In genomic region chrX:44897539-44897938, GRCh38 we compare ENCODE assay signal across 23 cellular contexts. TPM values are rescaled to one million over a fixed set of nuclear protein-coding genes. Genes with fewer than 3 reads are reported as not detected.
DNase-seq lines count a peak whose midpoint lies in the region; ATAC-seq and TF ChIP-seq lines count a peak whose summit lies in the region.
"Had no signal": no experiment of that assay in that cellular context is flagged by ENCODE, and none has a peak within 500 bp of the region (broad histone marks: within the 10 kb centered on the region; RNA-seq: fewer than 3 reads in every experiment).

No MANE protein-coding gene starts in this region.

- no peak overlapping the region for H3K9ac ChIP-seq in SK-N-SH

- ATAC-seq in stimulated activated memory B cell treated with anti-CD40 and anti-IgM and Interleukin-4, amounts not matched to agents 10 μg/mL and 1 μg/mL and 100 μg/mL, for 72 hours, result no peak

- H3K36me3 ChIP-seq in SK-N-SH (replicated peaks in 1 of 2; ENCODE audit: control insufficient read depth in 1 of 2, insufficient read depth in 2 of 2, low read length in 1 of 2), result peaks cover 0 to 8% of the 10 kb centered on the region in 2 experiments
- H3K36me3 ChIP-seq: MG63 had no signal

- no peak for DNase-seq in activated T-cell treated with anti-CD3 and anti-CD28 coated beads, Interleukin-2, amount 50 U/mL, for 24 hours
- no peak for DNase-seq in activated T-cell treated with anti-CD3 and anti-CD28 coated beads, Interleukin-2, amount 50 U/mL, for 48 hours
- DNase-seq in NAMALWA (ENCODE audit: low spot score) (peak; percentile 42), kidney tubule cell (ENCODE audit: low spot score) (peak; percentile 47), cerebellar nuclear complex (lab: John Stamatoyannopoulos, UW) (no peak), SK-N-SH (no peak), NCI-H345 treated with DMSO at 0.1 percent for 48 hours (lab: John Stamatoyannopoulos, UW; ENCODE audit: unreplicated experiment) (no peak)
- DNase-seq: 8988T; Calu3; CD4-positive, alpha-beta memory T cell; EL; Karpas-422; MG63; NCI-H1092 treated with DMSO at 0.1 percent for 48 hours; NCI-H1694; NCI-H2081 treated with DMSO at 0.1 percent for 48 hours; NCI-H510A; NCI-H748 treated with DMSO at 0.1 percent for 48 hours; SHP77 had no signal

- peaks cover 63% of the 10 kb centered on the region for H4K20me1 ChIP-seq in SK-N-SH (ENCODE audit: insufficient read depth)

- H3K4me3 Mint-ChIP-seq in activated T-cell treated with anti-CD3 and anti-CD28 coated beads, Interleukin-2, amount 50 U/mL, for 24 hours, result no peak overlapping the region
- no peak overlapping the region for H3K4me3 Mint-ChIP-seq in stimulated activated memory B cell treated with anti-CD40 and anti-IgM and Interleukin-4, amounts not matched to agents 10 μg/mL and 1 μg/mL and 100 μg/mL, for 72 hours

- 95% methylated on average over 2 of the region's 2 CpGs for WGBS in SK-N-SH (ENCODE audit: low lambda C conversion rate)

- H3K9me2 ChIP-seq in SK-N-SH, result no peaks in the 10 kb centered on the region

- H3K27ac Mint-ChIP-seq in activated T-cell treated with anti-CD3 and anti-CD28 coated beads, Interleukin-2, amount 50 U/mL, for 24 hours, result peak overlapping the region; percentile 29
- H3K27ac Mint-ChIP-seq in stimulated activated memory B cell treated with anti-CD40 and anti-IgM and Interleukin-4, amounts not matched to agents 10 μg/mL and 1 μg/mL and 100 μg/mL, for 72 hours, result peak overlapping the region; percentile 76

- H3K27me3 ChIP-seq in SK-N-SH (ENCODE audit: insufficient read depth), result no peaks in the 10 kb centered on the region
- H3K27me3 ChIP-seq: MG63 had no signal

- no peaks in the 10 kb centered on the region for H3K27me3 Mint-ChIP-seq in activated T-cell treated with anti-CD3 and anti-CD28 coated beads, Interleukin-2, amount 50 U/mL, for 24 hours
- H3K27me3 Mint-ChIP-seq in stimulated activated memory B cell treated with anti-CD40 and anti-IgM and Interleukin-4, amounts not matched to agents 10 μg/mL and 1 μg/mL and 100 μg/mL, for 72 hours, result no peaks in the 10 kb centered on the region
- H3K27me3 Mint-ChIP-seq: CD4-positive, alpha-beta memory T cell had no signal

- CTCF ChIA-PET in SK-N-SH (lab: Yijun Ruan, JAX), result interaction anchor here (1.5 kb wide), 1 partner anchor 24 kb away, joined by 3 read pairs; no protein-coding TSS in a partner anchor

- POLR2A ChIA-PET in SK-N-SH (lab: Yijun Ruan, JAX), result no interaction called here

- H2AFZ ChIP-seq in SK-N-SH (ENCODE audit: low read depth), result no peak overlapping the region

- H3K27ac ChIP-seq in SK-N-SH (ENCODE audit: low read depth in 2 of 2, low read length in 1 of 2), result no peak overlapping the region
- H3K27ac ChIP-seq: SK-N-MC had no signal

- peaks cover 16% of the 10 kb centered on the region for H3K9me3 ChIP-seq in SK-N-SH

- H3K79me2 ChIP-seq in SK-N-SH (ENCODE audit: insufficient read depth), result peaks cover 99% of the 10 kb centered on the region

- no peak for TF ChIP-seq RAD21 in SK-N-SH (IDR thresholded peaks at IDR 0.05; ENCODE audit: low read length)

- no peak overlapping the region for H3K4me2 ChIP-seq in SK-N-SH

- TF ChIP-seq EP300 in SK-N-SH (IDR thresholded peaks at IDR 0.05; ENCODE audit: borderline replicate concordance in 1 of 2, low read depth in 1 of 2, low read length in 1 of 2), result no peak

- peaks cover 47% of the 10 kb centered on the region for H3K36me3 Mint-ChIP-seq in activated T-cell treated with anti-CD3 and anti-CD28 coated beads, Interleukin-2, amount 50 U/mL, for 24 hours (ENCODE audit: low read depth)
- no peaks in the 10 kb centered on the region for H3K36me3 Mint-ChIP-seq in stimulated activated memory B cell treated with anti-CD40 and anti-IgM and Interleukin-4, amounts not matched to agents 10 μg/mL and 1 μg/mL and 100 μg/mL, for 72 hours

- H3K9me3 Mint-ChIP-seq in activated T-cell treated with anti-CD3 and anti-CD28 coated beads, Interleukin-2, amount 50 U/mL, for 24 hours, result peaks cover 22% of the 10 kb centered on the region
- H3K9me3 Mint-ChIP-seq in stimulated activated memory B cell treated with anti-CD40 and anti-IgM and Interleukin-4, amounts not matched to agents 10 μg/mL and 1 μg/mL and 100 μg/mL, for 72 hours, result no peaks in the 10 kb centered on the region

- no peaks in the 10 kb centered on the region; a peak in 1 of 4 replicates for H3K4me1 ChIP-seq in SK-N-SH (ENCODE audit: control insufficient read depth in 1 of 2, insufficient read depth in 2 of 2, low read depth in 1 of 2, low read length in 1 of 2)

- peaks cover 13% of the 10 kb centered on the region for H3F3A ChIP-seq in SK-N-SH (replicated peaks; ENCODE audit: insufficient read depth)

- H3K4me3 ChIP-seq in SK-N-SH (ENCODE audit: low read depth in 2 of 2, low read length in 1 of 2), result no peak overlapping the region
- H3K4me3 ChIP-seq: MG63, SK-N-MC had no signal

- no peak for TF ChIP-seq CTCF in SK-N-SH (IDR thresholded peaks at IDR 0.05)

- peaks cover 59% of the 10 kb centered on the region for H3K4me1 Mint-ChIP-seq in activated T-cell treated with anti-CD3 and anti-CD28 coated beads, Interleukin-2, amount 50 U/mL, for 24 hours (ENCODE audit: low read depth)
- peaks cover 32% of the 10 kb centered on the region for H3K4me1 Mint-ChIP-seq in stimulated activated memory B cell treated with anti-CD40 and anti-IgM and Interleukin-4, amounts not matched to agents 10 μg/mL and 1 μg/mL and 100 μg/mL, for 72 hours

TF ChIP-seq in SK-N-SH, 30 proteins besides CTCF, POLR2A, EP300 and RAD21 (continues in another document):
- TF ChIP-seq FOSL2 (IDR thresholded peaks at IDR 0.05; ENCODE audit: borderline replicate concordance, low read depth), result no peak
- TF ChIP-seq RXRA (IDR thresholded peaks at IDR 0.05; ENCODE audit: borderline replicate concordance, low read depth), result no peak
- TF ChIP-seq, protein P1, sequence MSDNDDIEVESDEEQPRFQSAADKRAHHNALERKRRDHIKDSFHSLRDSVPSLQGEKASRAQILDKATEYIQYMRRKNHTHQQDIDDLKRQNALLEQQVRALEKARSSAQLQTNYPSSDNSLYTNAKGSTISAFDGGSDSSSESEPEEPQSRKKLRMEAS (IDR thresholded peaks at IDR 0.05; ENCODE audit: low read depth), result no peak
- no peak for TF ChIP-seq NFIC (IDR thresholded peaks at IDR 0.05; ENCODE audit: borderline replicate concordance)
- TF ChIP-seq RCOR1 (IDR thresholded peaks at IDR 0.05; ENCODE audit: low read length), result no peak
- TF ChIP-seq CHD2 (IDR thresholded peaks at IDR 0.05; ENCODE audit: low read length, partially characterized antibody), result no peak
- no peak for TF ChIP-seq MXI1 (IDR thresholded peaks at IDR 0.05; ENCODE audit: low read depth, low read length)
- no peak for TF ChIP-seq MEF2A (IDR thresholded peaks at IDR 0.05; ENCODE audit: borderline replicate concordance, low read depth)
- TF ChIP-seq, protein P2, sequence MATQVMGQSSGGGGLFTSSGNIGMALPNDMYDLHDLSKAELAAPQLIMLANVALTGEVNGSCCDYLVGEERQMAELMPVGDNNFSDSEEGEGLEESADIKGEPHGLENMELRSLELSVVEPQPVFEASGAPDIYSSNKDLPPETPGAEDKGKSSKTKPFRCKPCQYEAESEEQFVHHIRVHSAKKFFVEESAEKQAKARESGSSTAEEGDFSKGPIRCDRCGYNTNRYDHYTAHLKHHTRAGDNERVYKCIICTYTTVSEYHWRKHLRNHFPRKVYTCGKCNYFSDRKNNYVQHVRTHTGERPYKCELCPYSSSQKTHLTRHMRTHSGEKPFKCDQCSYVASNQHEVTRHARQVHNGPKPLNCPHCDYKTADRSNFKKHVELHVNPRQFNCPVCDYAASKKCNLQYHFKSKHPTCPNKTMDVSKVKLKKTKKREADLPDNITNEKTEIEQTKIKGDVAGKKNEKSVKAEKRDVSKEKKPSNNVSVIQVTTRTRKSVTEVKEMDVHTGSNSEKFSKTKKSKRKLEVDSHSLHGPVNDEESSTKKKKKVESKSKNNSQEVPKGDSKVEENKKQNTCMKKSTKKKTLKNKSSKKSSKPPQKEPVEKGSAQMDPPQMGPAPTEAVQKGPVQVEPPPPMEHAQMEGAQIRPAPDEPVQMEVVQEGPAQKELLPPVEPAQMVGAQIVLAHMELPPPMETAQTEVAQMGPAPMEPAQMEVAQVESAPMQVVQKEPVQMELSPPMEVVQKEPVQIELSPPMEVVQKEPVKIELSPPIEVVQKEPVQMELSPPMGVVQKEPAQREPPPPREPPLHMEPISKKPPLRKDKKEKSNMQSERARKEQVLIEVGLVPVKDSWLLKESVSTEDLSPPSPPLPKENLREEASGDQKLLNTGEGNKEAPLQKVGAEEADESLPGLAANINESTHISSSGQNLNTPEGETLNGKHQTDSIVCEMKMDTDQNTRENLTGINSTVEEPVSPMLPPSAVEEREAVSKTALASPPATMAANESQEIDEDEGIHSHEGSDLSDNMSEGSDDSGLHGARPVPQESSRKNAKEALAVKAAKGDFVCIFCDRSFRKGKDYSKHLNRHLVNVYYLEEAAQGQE (IDR thresholded peaks at IDR 0.05; ENCODE audit: low read depth, low read length), result no peak
- no peak for TF ChIP-seq SMC3 (IDR thresholded peaks at IDR 0.05; ENCODE audit: low read depth, low read length)
- TF ChIP-seq YY1 (IDR thresholded peaks at IDR 0.05; ENCODE audit: low read depth), result no peak
- TF ChIP-seq, protein P3, sequence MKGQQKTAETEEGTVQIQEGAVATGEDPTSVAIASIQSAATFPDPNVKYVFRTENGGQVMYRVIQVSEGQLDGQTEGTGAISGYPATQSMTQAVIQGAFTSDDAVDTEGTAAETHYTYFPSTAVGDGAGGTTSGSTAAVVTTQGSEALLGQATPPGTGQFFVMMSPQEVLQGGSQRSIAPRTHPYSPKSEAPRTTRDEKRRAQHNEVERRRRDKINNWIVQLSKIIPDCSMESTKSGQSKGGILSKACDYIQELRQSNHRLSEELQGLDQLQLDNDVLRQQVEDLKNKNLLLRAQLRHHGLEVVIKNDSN (IDR thresholded peaks at IDR 0.05; ENCODE audit: borderline replicate concordance, low read depth), result no peak
- TF ChIP-seq, protein P4, sequence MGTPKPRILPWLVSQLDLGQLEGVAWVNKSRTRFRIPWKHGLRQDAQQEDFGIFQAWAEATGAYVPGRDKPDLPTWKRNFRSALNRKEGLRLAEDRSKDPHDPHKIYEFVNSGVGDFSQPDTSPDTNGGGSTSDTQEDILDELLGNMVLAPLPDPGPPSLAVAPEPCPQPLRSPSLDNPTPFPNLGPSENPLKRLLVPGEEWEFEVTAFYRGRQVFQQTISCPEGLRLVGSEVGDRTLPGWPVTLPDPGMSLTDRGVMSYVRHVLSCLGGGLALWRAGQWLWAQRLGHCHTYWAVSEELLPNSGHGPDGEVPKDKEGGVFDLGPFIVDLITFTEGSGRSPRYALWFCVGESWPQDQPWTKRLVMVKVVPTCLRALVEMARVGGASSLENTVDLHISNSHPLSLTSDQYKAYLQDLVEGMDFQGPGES (IDR thresholded peaks at IDR 0.05; ENCODE audit: low read depth, low read length), result no peak

RNA-seq across cellular contexts. Expression of gene KDM6A, which starts 24.6 kb away (rescaled TPM):
- 7.4 and 9.3 TPM in 2 replicates for polyA plus RNA-seq in SK-N-SH (2012; rRNA removed)
- polyA plus RNA-seq in SK-N-SH (2012; cell fraction: cytosol; rRNA removed), result 6.4 and 6.6 TPM in 2 replicates
- polyA plus RNA-seq in SK-N-SH (2012; cell fraction: nucleus; rRNA removed), result 9.6 and 37.4 TPM in 2 replicates

RNA-seq across cellular contexts. Expression of gene DUSP21, which starts 53.7 kb away (rescaled TPM):
- polyA plus RNA-seq in SK-N-SH (2012; rRNA removed), result not detected in 2 replicates
- not detected in 2 replicates for polyA plus RNA-seq in SK-N-SH (2012; cell fraction: cytosol; rRNA removed)
- polyA plus RNA-seq in SK-N-SH (2012; cell fraction: nucleus; rRNA removed), result not detected in 2 replicates
- polyA plus RNA-seq: AG04450; CD4-positive, alpha-beta memory T cell; H1 had no signal

Comparison
In these comparisons a context has a peak if more than half of its experiments do, and no peak if none do; other contexts are left out.
1. DNase-seq: peak in NAMALWA (single experiment) and kidney tubule cell (single experiment); none in activated T-cell treated with anti-CD3 and anti-CD28 coated beads, Interleukin-2, amount 50 U/mL, for 24 hours (single experiment), activated T-cell treated with anti-CD3 and anti-CD28 coated beads, Interleukin-2, amount 50 U/mL, for 48 hours (0 of 2), cerebellar nuclear complex (0 of 2), SK-N-SH (single experiment) and NCI-H345 treated with DMSO at 0.1 percent for 48 hours (single experiment).